ENCODE assay signal across 10 cellular contexts in the genomic region with DNA sequence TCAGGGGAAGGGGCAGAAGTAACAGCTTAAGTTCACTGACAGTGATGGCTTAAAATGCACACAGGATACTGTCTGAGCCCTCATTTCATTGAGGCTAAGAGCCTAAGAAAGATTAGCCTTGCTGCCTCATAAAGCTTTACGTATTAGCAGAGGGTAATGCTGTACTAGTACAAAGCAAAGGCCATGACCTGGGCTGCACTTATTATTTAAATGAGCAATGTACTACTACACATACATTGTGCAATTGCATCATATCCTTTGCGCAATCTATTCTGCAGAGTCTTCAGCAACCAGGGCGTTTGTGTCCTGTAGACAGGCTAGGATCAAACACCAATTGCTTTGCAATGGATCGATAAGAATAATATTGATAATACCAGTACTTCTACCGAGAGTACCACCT.
DNase-seq lines count a peak whose midpoint lies in the region; ATAC-seq and FAIRE-seq lines count a peak whose summit lies in the region.
"Had no signal": no experiment of that assay in that cellular context is flagged by ENCODE, and none has a peak within 500 bp of the region (broad histone marks: within the 10 kb centered on the region; RNA-seq: fewer than 3 reads in every experiment).

No MANE protein-coding gene starts in this region.

- no peak for ATAC-seq in GM21619 (IDR thresholded peaks at IDR 0.05; ENCODE audit: unreplicated experiment)
- no peak for ATAC-seq in GM19395 (IDR thresholded peaks at IDR 0.05; ENCODE audit: unreplicated experiment)
- ATAC-seq: effector memory CD8-positive, alpha-beta T cell had no signal

- DNase-seq in CD1c-positive myeloid dendritic cell (ENCODE audit: extremely low spot score) (peak; percentile 43), HuH-7.5 (ENCODE audit: low spot score) (peak; percentile 17), SIG-M5 (lab: John Stamatoyannopoulos, UW) (peak; percentile 55), fibroblast of the conjunctiva (ENCODE audit: low read depth) (peak; percentile 33), HTR-8/SVneo (ENCODE audit: insufficient read length, low spot score) (no peak), NCI-H524 treated with DMSO at 0.1 percent for 48 hours (lab: John Stamatoyannopoulos, UW) (no peak)
- DNase-seq: amygdala; effector memory CD8-positive, alpha-beta T cell had no signal

- no peak for FAIRE-seq in HTR-8/SVneo (lab: Jason Lieb, UNC)

Comparison
In these comparisons a context has a peak if more than half of its experiments do, and no peak if none do; other contexts are left out.
1. DNase-seq: peak in CD1c-positive myeloid dendritic cell (single experiment), HuH-7.5 (single experiment), SIG-M5 (single experiment) and fibroblast of the conjunctiva (single experiment); none in HTR-8/SVneo (single experiment) and NCI-H524 treated with DMSO at 0.1 percent for 48 hours (single experiment).